1 cellular context compared by ENCODE assay signal in genomic region chr16:18801197-18801972, GRCh38.
TF ChIP-seq lines count a peak whose summit lies in the region.

Gene ARL6IP1 (minus strand): TSS chr16:18801549. CDS start chr16:18801466, 83 bp downstream.

TF ChIP-seq in WTC11, 78 proteins besides CTCF, POLR2A, EP300 and RAD21 (continued from another document and continues in another):
- TF ChIP-seq AFF4 (CRISPR knock-in tag; IDR thresholded peaks at IDR 0.05; ENCODE audit: borderline replicate concordance) = peak; percentile 81; the same call in 1 of the 2 replicates
- TF ChIP-seq ZNF425 (CRISPR knock-in tag; conservative IDR thresholded peaks at IDR 0.05) = no peak
- TF ChIP-seq FOXK1 (CRISPR knock-in tag; IDR thresholded peaks at IDR 0.05) = peak; percentile 82; the same call in 1 of the 2 replicates
- TF ChIP-seq NFATC4 (CRISPR knock-in tag; IDR thresholded peaks at IDR 0.05) = peak; percentile 93
- peak; percentile 91 for TF ChIP-seq TP53 (CRISPR knock-in tag; IDR thresholded peaks at IDR 0.05)
- TF ChIP-seq CREM (CRISPR knock-in tag; IDR thresholded peaks at IDR 0.05) = peak; percentile 69; the same call in 1 of the 2 replicates
- TF ChIP-seq NR2C2 (CRISPR knock-in tag; IDR thresholded peaks at IDR 0.05) = peak; percentile 72; the same call in 1 of the 2 replicates
- TF ChIP-seq IRF1 (CRISPR knock-in tag; IDR thresholded peaks at IDR 0.05) = 0 out of 2 replicates have a peak, but pooled peaks have one; percentile 74
- TF ChIP-seq E2F1 (CRISPR knock-in tag; IDR thresholded peaks at IDR 0.05) = no peak
- TF ChIP-seq GRHL2 (CRISPR knock-in tag; IDR thresholded peaks at IDR 0.05; ENCODE audit: insufficient replicate concordance, severe bottlenecking) = no peak
- TF ChIP-seq USF2 (CRISPR knock-in tag; IDR thresholded peaks at IDR 0.05) = peak; percentile 48; the same call in 1 of the 2 replicates
- 0 out of 2 replicates have a peak, but pooled peaks have one; percentile 32 for TF ChIP-seq ZNF138 (CRISPR knock-in tag; conservative IDR thresholded peaks at IDR 0.05)
- TF ChIP-seq NFE2L1 (CRISPR knock-in tag; IDR thresholded peaks at IDR 0.05) = peak; percentile 90
- 0 out of 2 replicates have a peak, but pooled peaks have one; percentile 4 for TF ChIP-seq PREB (CRISPR knock-in tag; IDR thresholded peaks at IDR 0.05; ENCODE audit: borderline replicate concordance)
- 0 out of 2 replicates have a peak, but pooled peaks have one; percentile 59 for TF ChIP-seq CBFB (CRISPR knock-in tag; IDR thresholded peaks at IDR 0.05; ENCODE audit: low read depth)
- TF ChIP-seq ZNF219 (CRISPR knock-in tag; IDR thresholded peaks at IDR 0.05; ENCODE audit: borderline replicate concordance) = no peak
- peak; percentile 76 for TF ChIP-seq GABPB1 (CRISPR knock-in tag; IDR thresholded peaks at IDR 0.05)
- TF ChIP-seq SOX15 (CRISPR knock-in tag; IDR thresholded peaks at IDR 0.05) = no peak
- TF ChIP-seq EMX1 (CRISPR knock-in tag; IDR thresholded peaks at IDR 0.05) = peak; percentile 88; the same call in 1 of the 2 replicates
- peak; percentile 79; the same call in 1 of the 2 replicates for TF ChIP-seq RORB (CRISPR knock-in tag; IDR thresholded peaks at IDR 0.05)
- TF ChIP-seq TEAD1 (CRISPR knock-in tag; IDR thresholded peaks at IDR 0.05) = peak; percentile 63
- peak; percentile 95 for TF ChIP-seq NFYB (CRISPR knock-in tag; conservative IDR thresholded peaks at IDR 0.05; ENCODE audit: low read depth)
- peak; percentile 90 for TF ChIP-seq MAX (CRISPR knock-in tag; IDR thresholded peaks at IDR 0.05)
- peak; percentile 95 for TF ChIP-seq FOXP1 (CRISPR knock-in tag; IDR thresholded peaks at IDR 0.05; ENCODE audit: borderline replicate concordance)
- TF ChIP-seq ZBTB21 (CRISPR knock-in tag; IDR thresholded peaks at IDR 0.05; ENCODE audit: borderline replicate concordance) = peak; percentile 76
- peak; percentile 99 for TF ChIP-seq SP1 (CRISPR knock-in tag; conservative IDR thresholded peaks at IDR 0.05)
- TF ChIP-seq ZNF671 (CRISPR knock-in tag; IDR thresholded peaks at IDR 0.05) = peak; percentile 81; the same call in 1 of the 2 replicates
- no peak for TF ChIP-seq MXD4 (CRISPR knock-in tag; IDR thresholded peaks at IDR 0.05; ENCODE audit: borderline replicate concordance)
- peak; percentile 75; the same call in 1 of the 2 replicates for TF ChIP-seq ZBTB43 (CRISPR knock-in tag; IDR thresholded peaks at IDR 0.05)
- TF ChIP-seq NR1H2 (CRISPR knock-in tag; IDR thresholded peaks at IDR 0.05) = no peak
- no peak for TF ChIP-seq MLX (CRISPR knock-in tag; IDR thresholded peaks at IDR 0.05)
- 0 out of 2 replicates have a peak, but pooled peaks have one; percentile 73 for TF ChIP-seq AR (CRISPR knock-in tag; IDR thresholded peaks at IDR 0.05)
- TF ChIP-seq MYBL2 (CRISPR knock-in tag; IDR thresholded peaks at IDR 0.05) = peak; percentile 100
- TF ChIP-seq ZNF532 (CRISPR knock-in tag; IDR thresholded peaks at IDR 0.05; ENCODE audit: borderline replicate concordance) = peak; percentile 84
- no peak for TF ChIP-seq JUN (CRISPR knock-in tag; IDR thresholded peaks at IDR 0.05)
- peak; percentile 71; the same call in 1 of the 2 replicates for TF ChIP-seq ZMAT4 (CRISPR knock-in tag; IDR thresholded peaks at IDR 0.05)
